In the genomic region with DNA sequence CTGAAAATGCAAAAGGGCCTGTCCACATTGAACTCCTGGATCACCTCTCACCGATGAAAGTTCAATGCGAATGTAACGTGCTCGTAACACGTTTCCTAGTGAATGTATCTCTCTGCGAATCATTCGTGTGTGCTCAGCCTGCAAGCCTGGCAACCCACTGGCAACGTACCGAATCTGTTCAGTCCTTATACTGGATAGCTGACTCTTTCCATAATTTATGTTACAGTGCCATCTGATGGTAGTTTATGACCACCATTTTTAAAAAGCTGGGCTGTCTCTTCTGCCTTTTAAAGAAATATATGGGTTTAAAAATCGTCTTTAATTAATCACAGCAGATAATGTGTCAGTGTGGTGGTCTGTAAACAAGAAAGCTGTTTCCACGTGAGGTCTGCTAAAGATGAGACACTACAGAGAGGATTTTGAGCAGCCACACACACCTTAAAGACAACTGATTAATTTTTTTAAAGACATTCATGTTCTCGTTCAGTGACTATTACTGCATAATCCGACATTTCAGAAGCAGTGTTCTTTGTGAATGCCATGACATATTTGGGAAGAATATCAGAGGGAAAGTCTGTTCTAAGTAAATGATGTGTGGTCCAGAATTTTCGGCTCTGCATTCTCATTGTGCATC, we compare ENCODE assay signal across 8 cellular contexts.
DNase-seq lines count a peak whose midpoint lies in the region; ATAC-seq and TF ChIP-seq lines count a peak whose summit lies in the region.

No MANE protein-coding gene starts in this region.

- DNase-seq in DMS153 (lab: John Stamatoyannopoulos, UW) (peak; percentile 31), NOMO-1 (lab: John Stamatoyannopoulos, UW; ENCODE audit: unreplicated experiment in 2 of 2) (peak; percentile 40 to 67), iris pigment epithelial cell (ENCODE audit: low read depth) (peak; percentile 71)
- peak in 2 of 3 experiments; percentile 2 to 5 for DNase-seq in stimulated activated CD4-positive, alpha-beta T cell treated with anti-CD3 and anti-CD28 coated beads, TNF-alpha, amount 100 ng/mL, for 24 hours (ENCODE audit: low read depth in 3 of 3)
- DNase-seq in activated CD8-positive, alpha-beta memory T cell treated with anti-CD3 and anti-CD28 coated beads, Interleukin-2, amount 50 U/mL, for 4 hours = no peak

- H3K9me3 Mint-ChIP-seq in brain = peaks cover 0 to 3% (median 0%) of the 10 kb centered on the region in 5 experiments

- H3K36me3 Mint-ChIP-seq in brain = no peaks in the 10 kb centered on the region

- peak overlapping the region in 4 of 5 experiments; percentile 3 to 14 (median 12) for H3K4me3 Mint-ChIP-seq in brain

- H3K27me3 Mint-ChIP-seq in brain = no peaks in the 10 kb centered on the region

- TF ChIP-seq CTCF in brain (conservative IDR thresholded peaks at IDR 0.05) = peak; percentile 72 to 78

- peak overlapping the region in 3 of 5 experiments; percentile 3 to 28 (median 20) for H3K27ac Mint-ChIP-seq in brain

- peaks cover 27% of the 10 kb centered on the region for H3K4me1 Mint-ChIP-seq in brain

- peak; percentile 47 for ATAC-seq in HG02798 (IDR thresholded peaks at IDR 0.05; ENCODE audit: poor library complexity, unreplicated experiment)
- ATAC-seq in GM21360 (IDR thresholded peaks at IDR 0.05; ENCODE audit: unreplicated experiment) = no peak
